In the genomic region with DNA sequence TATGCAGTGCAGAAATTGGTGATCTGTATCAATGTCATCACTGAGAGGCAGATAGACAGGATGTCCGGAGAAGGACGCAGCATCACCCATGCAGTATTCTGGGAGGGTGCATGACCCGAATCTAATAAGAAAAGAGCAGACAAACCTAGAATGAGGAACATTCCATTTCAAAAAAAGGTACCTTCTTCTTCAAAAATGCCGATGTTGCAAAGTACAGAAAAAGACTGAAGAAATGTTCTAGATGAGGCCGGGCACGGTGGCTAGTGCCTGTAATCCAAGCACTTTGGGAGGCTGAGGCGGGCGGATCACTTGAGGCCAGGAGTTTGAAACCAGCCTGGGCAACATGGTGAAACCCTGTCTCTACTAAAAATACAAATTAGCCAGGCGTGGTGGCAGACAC, we compare ENCODE assay signal across 3 cellular contexts.
A peak's percentile ranks its signal among the peaks of the same experiment; 100 is the strongest.
TF ChIP-seq lines count a peak whose summit lies in the region.

No MANE protein-coding gene starts in this region.

TF ChIP-seq in A549, 52 proteins besides CTCF, POLR2A, EP300 and RAD21:
- peak; percentile 85 for TF ChIP-seq MAFK (IDR thresholded peaks at IDR 0.05; ENCODE audit: partially characterized antibody)

TF ChIP-seq in IMR-90, 13 proteins besides CTCF, POLR2A, EP300 and RAD21:
- TF ChIP-seq MAFK (IDR thresholded peaks at IDR 0.05; ENCODE audit: low read depth, low read length), result peak; percentile 81
TF ChIP-seq in IMR-90: peak in this region for 1; not testable (repeated sequence) for 12.

TF ChIP-seq in HepG2, 621 proteins besides CTCF, POLR2A, EP300 and RAD21:
- peak; percentile 72 for TF ChIP-seq MAFF (IDR thresholded peaks at IDR 0.05; ENCODE audit: low read depth, low read length)
- peak; percentile 70 to 85 for TF ChIP-seq MAFK (conservative IDR thresholded peaks at IDR 0.05 in 1 of 2, IDR thresholded peaks at IDR 0.05 in 1 of 2; ENCODE audit: low read length in 2 of 2)
TF ChIP-seq in HepG2: peak in this region for 2; not testable (repeated sequence) for 619.
